Comparison of ENCODE assay signal across 9 cellular contexts in genomic region chr18:58438161-58438983, GRCh38.
A peak's percentile ranks its signal among the peaks of the same experiment; 100 is the strongest.
DNase-seq lines count a peak whose midpoint lies in the region; ATAC-seq and TF ChIP-seq lines count a peak whose summit lies in the region.
"Had no signal": no experiment of that assay in that cellular context is flagged by ENCODE, and none has a peak within 500 bp of the region (broad histone marks: within the 10 kb centered on the region; RNA-seq: fewer than 3 reads in every experiment).

No MANE protein-coding gene starts in this region.

- peaks cover 4% of the 10 kb centered on the region for H3K4me1 ChIP-seq in Loucy (ENCODE audit: insufficient read depth, low read length, poor library complexity, severe bottlenecking)
- H3K4me1 ChIP-seq in rectal smooth muscle tissue (ENCODE audit: control insufficient read depth, insufficient read depth, low read length), result no peaks in the 10 kb centered on the region

- no peaks in the 10 kb centered on the region for H3K79me2 ChIP-seq in Loucy (ENCODE audit: insufficient read depth, low read length)

- H3K9me3 Mint-ChIP-seq in Calu3 (ENCODE audit: low read depth, unreplicated experiment) (no peaks in the 10 kb centered on the region), glutamatergic neuron (ENCODE audit: unreplicated experiment) (peaks cover 2% of the 10 kb centered on the region)
- no peaks in the 10 kb centered on the region for H3K9me3 Mint-ChIP-seq in effector memory CD8-positive, alpha-beta T cell

- H3K4me3 Mint-ChIP-seq in Calu3 (ENCODE audit: low read depth, unreplicated experiment), result peak overlapping the region; percentile 27
- peak overlapping the region; percentile 73 to 78 for H3K4me3 Mint-ChIP-seq in effector memory CD8-positive, alpha-beta T cell
- H3K4me3 Mint-ChIP-seq in glutamatergic neuron (ENCODE audit: unreplicated experiment), result no peak overlapping the region

- H3K36me3 Mint-ChIP-seq in Calu3 (ENCODE audit: insufficient read depth, unreplicated experiment) (no peaks in the 10 kb centered on the region), glutamatergic neuron (ENCODE audit: unreplicated experiment) (no peaks in the 10 kb centered on the region)
- peaks cover 5% of the 10 kb centered on the region for H3K36me3 Mint-ChIP-seq in effector memory CD8-positive, alpha-beta T cell (ENCODE audit: insufficient read depth)

- H3K4me3 ChIP-seq in Loucy (ENCODE audit: low read length, poor library complexity, severe bottlenecking) (peak overlapping the region; percentile 58), rectal smooth muscle tissue (ENCODE audit: low read length) (peak overlapping the region; percentile 68)

- H3K4me1 Mint-ChIP-seq in Calu3 (ENCODE audit: low read depth, unreplicated experiment) (peaks cover 17% of the 10 kb centered on the region), glutamatergic neuron (ENCODE audit: low read depth, unreplicated experiment) (no peaks in the 10 kb centered on the region)
- H3K4me1 Mint-ChIP-seq in effector memory CD8-positive, alpha-beta T cell (ENCODE audit: low read depth in 2 of 2), result peaks cover 13 to 17% of the 10 kb centered on the region in 2 donors

- H3K9ac ChIP-seq in Loucy (ENCODE audit: low read depth, low read length, poor library complexity, severe bottlenecking) (no peak overlapping the region), rectal smooth muscle tissue (ENCODE audit: low read length) (no peak overlapping the region)

- no peaks in the 10 kb centered on the region for H3K9me3 ChIP-seq in Loucy (ENCODE audit: insufficient read depth, low read depth, low read length)

- no peaks in the 10 kb centered on the region for H3K27me3 ChIP-seq in Loucy (ENCODE audit: insufficient read depth, low read length, poor library complexity, severe bottlenecking)
- no peaks in the 10 kb centered on the region for H3K27me3 ChIP-seq in rectal smooth muscle tissue (ENCODE audit: control insufficient read depth, insufficient read depth, low read length)

- peak; percentile 67 for ATAC-seq in effector memory CD8-positive, alpha-beta T cell (replicated peaks)
- ATAC-seq in GM19351 (IDR thresholded peaks at IDR 0.05; ENCODE audit: unreplicated experiment), result no peak

- intact Hi-C loops in Calu3 (cut with micrococcal nuclease; ENCODE audit: unreplicated experiment), result no loop called here

- no peak for DNase-seq in Calu3
- DNase-seq in effector memory CD8-positive, alpha-beta T cell, result peak in 1 of 3 experiments; percentile 1
- no peak for DNase-seq in glutamatergic neuron
- DNase-seq in nucleus accumbens (lab: John Stamatoyannopoulos, UW), result no peak
- DNase-seq in NAMALWA (ENCODE audit: low spot score), result no peak
- DNase-seq: trophoblast cell had no signal

- no peaks in the 10 kb centered on the region for H3F3A ChIP-seq in Loucy (ENCODE audit: low read depth)

- CTCF ChIA-PET in Calu3 (lab: Charles Lee), result no interaction called here

- no peaks in the 10 kb centered on the region for H3K36me3 ChIP-seq in Loucy (ENCODE audit: insufficient read depth, low read length)
- no peaks in the 10 kb centered on the region for H3K36me3 ChIP-seq in rectal smooth muscle tissue (ENCODE audit: control insufficient read depth, insufficient read depth, low read length)

- no peak overlapping the region for H3K27ac Mint-ChIP-seq in Calu3 (ENCODE audit: unreplicated experiment)
- H3K27ac Mint-ChIP-seq in effector memory CD8-positive, alpha-beta T cell, result peak overlapping the region; percentile 84 to 89
- H3K27ac Mint-ChIP-seq in glutamatergic neuron (ENCODE audit: unreplicated experiment), result no peak overlapping the region

- no peaks in the 10 kb centered on the region for H3K9me2 ChIP-seq in Loucy (replicated peaks; ENCODE audit: low read depth, low read length)

- no peaks in the 10 kb centered on the region for H4K20me1 ChIP-seq in Loucy (ENCODE audit: insufficient read depth, low read length, poor library complexity, severe bottlenecking)

- BruUV-seq in Calu3 (replicated peaks; lab: Mats Ljungman, UMichigan), result no TSS peak

- TF ChIP-seq CTCF in Calu3 (IDR thresholded peaks at IDR 0.05; ENCODE audit: unreplicated experiment) (no peak), Loucy (conservative IDR thresholded peaks at IDR 0.05; ENCODE audit: low read length) (no peak), glutamatergic neuron (IDR thresholded peaks at IDR 0.05; ENCODE audit: partially characterized antibody, unreplicated experiment) (no peak)

- H3K27me3 Mint-ChIP-seq in Calu3 (ENCODE audit: unreplicated experiment), result no peaks in the 10 kb centered on the region
- no peaks in the 10 kb centered on the region for H3K27me3 Mint-ChIP-seq in effector memory CD8-positive, alpha-beta T cell
- H3K27me3 Mint-ChIP-seq in glutamatergic neuron (ENCODE audit: unreplicated experiment), result peaks cover 2% of the 10 kb centered on the region

- H2AFZ ChIP-seq in Loucy (ENCODE audit: low read length), result peak overlapping the region; percentile 87

- peak overlapping the region; percentile 62 for H3K4me2 ChIP-seq in Loucy (ENCODE audit: low read depth, low read length, poor library complexity, severe bottlenecking)

- no peak overlapping the region for H3K27ac ChIP-seq in rectal smooth muscle tissue (ENCODE audit: low read depth, low read length)

Comparison
In these comparisons a context has a peak if more than half of its experiments do, and no peak if none do; other contexts are left out.
1. H3K27ac Mint-ChIP-seq: peak in effector memory CD8-positive, alpha-beta T cell (2 of 2); none in Calu3 (single experiment) and glutamatergic neuron (single experiment).